20 cellular contexts compared by ENCODE assay signal in the genomic region with DNA sequence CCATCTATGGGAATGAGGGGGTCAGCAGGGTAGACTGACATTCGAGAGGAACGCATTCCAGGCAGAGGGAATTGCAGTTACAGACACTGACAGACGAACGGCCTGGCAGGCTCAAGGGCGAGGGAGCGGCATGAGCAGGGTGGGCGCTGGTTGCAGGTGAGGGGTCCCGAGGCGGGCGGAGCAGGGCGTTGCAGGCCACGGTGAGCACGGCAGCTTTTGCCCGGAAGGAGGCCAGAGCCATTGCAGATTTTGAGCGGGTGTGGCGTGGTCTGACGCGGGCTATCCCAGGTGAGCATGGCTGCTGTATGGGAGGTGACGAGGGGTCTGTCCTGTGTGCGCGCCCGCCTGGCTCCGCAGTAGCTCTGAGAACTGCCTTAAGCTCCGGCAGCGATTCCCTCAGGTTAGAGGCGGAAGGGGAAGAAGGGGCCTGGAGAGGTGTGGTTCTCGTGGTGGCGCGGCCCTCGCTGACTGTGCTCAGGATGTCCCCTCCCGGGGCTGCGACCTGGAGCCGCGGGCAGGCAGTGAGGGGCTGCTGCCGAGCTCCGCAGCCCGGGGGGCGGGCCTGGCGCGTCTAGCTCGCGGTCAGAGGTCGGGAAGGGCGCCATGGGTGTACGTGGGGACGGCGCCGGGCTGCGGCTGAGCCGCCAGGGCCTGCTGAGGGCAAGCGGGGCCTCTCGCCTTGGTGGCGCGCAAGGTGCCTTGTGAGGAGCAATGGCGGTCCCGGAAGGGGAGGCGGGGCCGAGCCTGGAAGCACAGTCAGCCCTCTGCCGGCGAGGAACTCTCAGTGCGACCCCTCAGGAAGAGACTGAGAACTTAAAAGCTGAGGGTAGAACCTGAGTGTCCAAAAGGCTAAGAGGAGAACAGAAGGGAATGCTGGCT.
DNase-seq lines count a peak whose midpoint lies in the region; ATAC-seq and TF ChIP-seq lines count a peak whose summit lies in the region.
"Had no signal": no experiment of that assay in that cellular context is flagged by ENCODE, and none has a peak within 500 bp of the region (broad histone marks: within the 10 kb centered on the region; RNA-seq: fewer than 3 reads in every experiment).

No MANE protein-coding gene starts in this region.

- peak; percentile 76 for DNase-seq in H7
- DNase-seq in choroid plexus epithelial cell (ENCODE audit: low read depth) = peak; percentile 35
- DNase-seq in right cardiac atrium = peak; percentile 25 to 67 (median 66)
- no peak for DNase-seq in progenitor cell of endocrine pancreas (ENCODE audit: low spot score, unreplicated experiment)
- DNase-seq in activated T-helper 2 cell treated with anti-CD3 and anti-CD28 coated beads, Interferon-gamma antibody, Interleukin-2, Interleukin-4, amounts not matched to agents 10 μg/mL and 5 μg/mL and 100 μg/mL, durations not matched to agents 14 hours and 24 hours and 36 hours (ENCODE audit: low spot score) = no peak
- no peak for DNase-seq in NCI-H2081 (lab: John Stamatoyannopoulos, UW)
- DNase-seq: activated CD4-positive, alpha-beta T cell treated with anti-CD3 and anti-CD28 coated beads for 48 hours; activated CD8-positive, alpha-beta memory T cell treated with anti-CD3 and anti-CD28 coated beads, Interleukin-2, amount 50 U/mL, for 48 hours; activated gamma-delta T cell treated with Interleukin-2 at 50 U/mL for 16 hours; amygdala; CD4-positive, alpha-beta memory T cell; central memory CD4-positive, alpha-beta T cell; DMS79; left colon; MG63; SHP77; stimulated activated CD4-positive, alpha-beta T cell treated with anti-CD3 and anti-CD28 coated beads, Interleukin-12 subunit alpha, Interleukin-12 subunit beta, amount 100 ng/mL, for 4 hours had no signal

- no peaks in the 10 kb centered on the region for H3K27me3 ChIP-seq in H7 (ENCODE audit: control insufficient read depth, insufficient read depth, low read length)
- H3K27me3 ChIP-seq in right cardiac atrium (ENCODE audit: control insufficient read depth, insufficient read depth) = no peaks in the 10 kb centered on the region
- H3K27me3 ChIP-seq: gastroesophageal sphincter, MG63 had no signal

- intact Hi-C loops in right cardiac atrium (cut with DNase I) = no loop called here
- intact Hi-C loops in activated T-helper 2 cell treated with anti-CD3 and anti-CD28 coated beads, Interferon-gamma antibody, Interleukin-2, Interleukin-4, amounts not matched to agents 10 μg/mL and 5 μg/mL and 100 μg/mL, durations not matched to agents 14 hours and 24 hours and 36 hours (cut with micrococcal nuclease) = no loop called here

- no peak overlapping the region for H3K27ac Mint-ChIP-seq in progenitor cell of endocrine pancreas
- no peak overlapping the region for H3K27ac Mint-ChIP-seq in activated T-helper 2 cell treated with anti-CD3 and anti-CD28 coated beads, Interferon-gamma antibody, Interleukin-2, Interleukin-4, amounts not matched to agents 10 μg/mL and 5 μg/mL and 100 μg/mL, durations not matched to agents 14 hours and 24 hours and 36 hours

- peaks cover 2% of the 10 kb centered on the region for H3K36me3 Mint-ChIP-seq in progenitor cell of endocrine pancreas (ENCODE audit: insufficient read depth)
- no peaks in the 10 kb centered on the region for H3K36me3 Mint-ChIP-seq in activated T-helper 2 cell treated with anti-CD3 and anti-CD28 coated beads, Interferon-gamma antibody, Interleukin-2, Interleukin-4, amounts not matched to agents 10 μg/mL and 5 μg/mL and 100 μg/mL, durations not matched to agents 14 hours and 24 hours and 36 hours (ENCODE audit: low read depth)
- H3K36me3 Mint-ChIP-seq: CD4-positive, alpha-beta memory T cell had no signal

- H3K27me3 Mint-ChIP-seq in progenitor cell of endocrine pancreas = peaks cover 24% of the 10 kb centered on the region
- peaks cover 17% of the 10 kb centered on the region for H3K27me3 Mint-ChIP-seq in activated T-helper 2 cell treated with anti-CD3 and anti-CD28 coated beads, Interferon-gamma antibody, Interleukin-2, Interleukin-4, amounts not matched to agents 10 μg/mL and 5 μg/mL and 100 μg/mL, durations not matched to agents 14 hours and 24 hours and 36 hours (ENCODE audit: low read depth)

- no peaks in the 10 kb centered on the region for H3K4me1 Mint-ChIP-seq in progenitor cell of endocrine pancreas (ENCODE audit: low read depth)
- H3K4me1 Mint-ChIP-seq in activated T-helper 2 cell treated with anti-CD3 and anti-CD28 coated beads, Interferon-gamma antibody, Interleukin-2, Interleukin-4, amounts not matched to agents 10 μg/mL and 5 μg/mL and 100 μg/mL, durations not matched to agents 14 hours and 24 hours and 36 hours (ENCODE audit: low read depth) = no peaks in the 10 kb centered on the region
- H3K4me1 Mint-ChIP-seq: CD4-positive, alpha-beta memory T cell had no signal

- H3K4me1 ChIP-seq in right cardiac atrium (ENCODE audit: control insufficient read depth, insufficient read depth, low read length) = peaks cover 5% of the 10 kb centered on the region

- H3K4me3 ChIP-seq in H7 (ENCODE audit: insufficient read depth, low read depth, low read length) (no peak overlapping the region), choroid plexus epithelial cell (ENCODE audit: low read depth, low read length) (peak overlapping the region; percentile 49), right cardiac atrium (ENCODE audit: low read length) (no peak overlapping the region)
- H3K4me3 ChIP-seq: gastroesophageal sphincter, MG63, thoracic aorta had no signal

- no peaks in the 10 kb centered on the region for H3K36me3 ChIP-seq in H7 (replicated peaks; ENCODE audit: control insufficient read depth, insufficient read depth, low read length)
- H3K36me3 ChIP-seq: gastroesophageal sphincter, MG63, thoracic aorta had no signal

- peak; percentile 45 for TF ChIP-seq CTCF in choroid plexus epithelial cell (conservative IDR thresholded peaks at IDR 0.05; ENCODE audit: low read depth, low read length)
- TF ChIP-seq CTCF in progenitor cell of endocrine pancreas (IDR thresholded peaks at IDR 0.05; ENCODE audit: unreplicated experiment) = peak; percentile 21

- no peaks in the 10 kb centered on the region for H3K9me3 ChIP-seq in right cardiac atrium (ENCODE audit: control insufficient read depth, low read length)
- H3K9me3 ChIP-seq: gastroesophageal sphincter, MG63, thoracic aorta had no signal

- peak; percentile 38 to 45 for ATAC-seq in right cardiac atrium
- ATAC-seq in GM21515 (IDR thresholded peaks at IDR 0.05; ENCODE audit: unreplicated experiment) = no peak
- ATAC-seq: gastroesophageal sphincter had no signal

- no peak overlapping the region for H3K4me3 Mint-ChIP-seq in progenitor cell of endocrine pancreas (ENCODE audit: low read depth)
- H3K4me3 Mint-ChIP-seq in activated T-helper 2 cell treated with anti-CD3 and anti-CD28 coated beads, Interferon-gamma antibody, Interleukin-2, Interleukin-4, amounts not matched to agents 10 μg/mL and 5 μg/mL and 100 μg/mL, durations not matched to agents 14 hours and 24 hours and 36 hours (ENCODE audit: low read depth) = no peak overlapping the region
- H3K4me3 Mint-ChIP-seq: CD4-positive, alpha-beta memory T cell had no signal

- H3K9me3 Mint-ChIP-seq in progenitor cell of endocrine pancreas (ENCODE audit: low read depth) = peaks cover 5% of the 10 kb centered on the region
- no peaks in the 10 kb centered on the region for H3K9me3 Mint-ChIP-seq in activated T-helper 2 cell treated with anti-CD3 and anti-CD28 coated beads, Interferon-gamma antibody, Interleukin-2, Interleukin-4, amounts not matched to agents 10 μg/mL and 5 μg/mL and 100 μg/mL, durations not matched to agents 14 hours and 24 hours and 36 hours

- 64% methylated on average over 60 of the region's 61 CpGs for WGBS in right cardiac atrium

- no peak overlapping the region for H3K27ac ChIP-seq in right cardiac atrium (ENCODE audit: low read length)
- H3K27ac ChIP-seq: thoracic aorta had no signal

Comparison
In these comparisons a context has a peak if more than half of its experiments do, and no peak if none do; other contexts are left out.
1. DNase-seq: peak in H7 (single experiment), choroid plexus epithelial cell (single experiment) and right cardiac atrium (3 of 3); none in progenitor cell of endocrine pancreas (single experiment), activated T-helper 2 cell treated with anti-CD3 and anti-CD28 coated beads, Interferon-gamma antibody, Interleukin-2, Interleukin-4, amounts not matched to agents 10 μg/mL and 5 μg/mL and 100 μg/mL, durations not matched to agents 14 hours and 24 hours and 36 hours (single experiment) and NCI-H2081 (0 of 2).